Comparison of ENCODE assay signal across 8 cellular contexts in genomic region chr6:149990672-149991402, GRCh38.
DNase-seq lines count a peak whose midpoint lies in the region; TF ChIP-seq lines count a peak whose summit lies in the region.

No MANE protein-coding gene starts in this region.

- H3K27ac ChIP-seq in brain microvascular endothelial cell: no peak overlapping the region

- H3K9me3 Mint-ChIP-seq in nephron progenitor cell: peaks cover 53% of the 10 kb centered on the region

- TF ChIP-seq CTCF in NB4 (IDR thresholded peaks at IDR 0.05; ENCODE audit: low read depth, low read length) (no peak), brain microvascular endothelial cell (IDR thresholded peaks at IDR 0.05; ENCODE audit: low read depth, low read length, missing control alignments) (no peak), nephron progenitor cell (IDR thresholded peaks at IDR 0.05) (no peak)

- DNase-seq in DMS53 (lab: John Stamatoyannopoulos, UW) (peak; percentile 63), DMS53 treated with DMSO at 0.1 percent for 48 hours (lab: John Stamatoyannopoulos, UW; ENCODE audit: unreplicated experiment) (no peak), NB4 (ENCODE audit: low read depth) (peak; percentile 43), brain microvascular endothelial cell (no peak), nephron progenitor cell (peak; percentile 58), NCI-H1436 treated with DMSO at 0.1 percent for 48 hours (lab: John Stamatoyannopoulos, UW) (no peak), NCI-H187 treated with DMSO at 0.1 percent for 48 hours (lab: John Stamatoyannopoulos, UW) (no peak), OCI-M2 (lab: John Stamatoyannopoulos, UW; ENCODE audit: unreplicated experiment) (no peak)

- peak overlapping the region; percentile 28 for H3K4me3 ChIP-seq in NB4 (ENCODE audit: low read depth, low read length)
- peak overlapping the region; percentile 24 for H3K4me3 ChIP-seq in brain microvascular endothelial cell (ENCODE audit: low read depth, low read length)

- TF ChIP-seq POLR2A in NB4 (IDR thresholded peaks at IDR 0.05; ENCODE audit: extremely low read depth, insufficient read length): no peak

- peaks cover 100% of the 10 kb centered on the region for H3K27me3 Mint-ChIP-seq in nephron progenitor cell (ENCODE audit: low read depth, poor library complexity)

- peak overlapping the region; percentile 60 for H3K4me3 Mint-ChIP-seq in nephron progenitor cell

- H3K4me1 Mint-ChIP-seq in nephron progenitor cell: peaks cover 16% of the 10 kb centered on the region

- no peaks in the 10 kb centered on the region for H3K36me3 Mint-ChIP-seq in nephron progenitor cell (ENCODE audit: low read depth)

- H3K27ac Mint-ChIP-seq in nephron progenitor cell: no peak overlapping the region

- H3K36me3 ChIP-seq in brain microvascular endothelial cell (replicated peaks): no peaks in the 10 kb centered on the region

- in situ Hi-C loops in brain microvascular endothelial cell (cut with HindIII; ENCODE audit: low pct_ligation_motif_present, low sequenced_read_pairs): no loop called here

- H3K27me3 ChIP-seq in brain microvascular endothelial cell (replicated peaks): peaks cover 90% of the 10 kb centered on the region

Comparison
In these comparisons a context has a peak if more than half of its experiments do, and no peak if none do; other contexts are left out.
1. DNase-seq: peak in DMS53 (single experiment), NB4 (single experiment) and nephron progenitor cell (single experiment); none in DMS53 treated with DMSO at 0.1 percent for 48 hours (single experiment), brain microvascular endothelial cell (single experiment), NCI-H1436 treated with DMSO at 0.1 percent for 48 hours (single experiment), NCI-H187 treated with DMSO at 0.1 percent for 48 hours (single experiment) and OCI-M2 (single experiment).